ENCODE assay signal across 26 cellular contexts in genomic region chr14:22393796-22394195, GRCh38.
"Had no signal": no experiment of that assay in that cellular context is flagged by ENCODE, and none has a peak within 500 bp of the region (broad histone marks: within the 10 kb centered on the region; RNA-seq: fewer than 3 reads in every experiment).

No MANE protein-coding gene starts in this region.

- H3K4me1 Mint-ChIP-seq: stimulated activated effector memory CD8-positive, alpha-beta T cell treated with anti-CD3 and anti-CD28 coated beads, Interleukin-12 subunit alpha, Interleukin-12 subunit beta, amount 100 ng/mL, for 72 hours had no signal

- H3K27ac Mint-ChIP-seq: dendritic cell treated with granulocyte-macrophage colony-stimulating factor and Interleukin-4, amounts not matched to agents 40 ng/mL and 50 ng/mL, for 4 days; endodermal cell; naive thymus-derived CD8-positive, alpha-beta T cell; stimulated activated effector memory CD8-positive, alpha-beta T cell treated with anti-CD3 and anti-CD28 coated beads, Interleukin-12 subunit alpha, Interleukin-12 subunit beta, amount 100 ng/mL, for 72 hours had no signal

- H3K27me3 Mint-ChIP-seq: naive thymus-derived CD8-positive, alpha-beta T cell had no signal

- H3K4me3 ChIP-seq: heart right ventricle, left lung, prostate gland, sigmoid colon, stomach, thyroid gland, vagina had no signal

- H3K4me3 Mint-ChIP-seq: dendritic cell treated with granulocyte-macrophage colony-stimulating factor and Interleukin-4, amounts not matched to agents 40 ng/mL and 50 ng/mL, for 4 days; endodermal cell; naive thymus-derived CD8-positive, alpha-beta T cell; stimulated activated effector memory CD8-positive, alpha-beta T cell treated with anti-CD3 and anti-CD28 coated beads, Interleukin-12 subunit alpha, Interleukin-12 subunit beta, amount 100 ng/mL, for 72 hours had no signal

- H3K36me3 ChIP-seq: heart right ventricle, left lung, prostate gland, sigmoid colon, stomach, thyroid gland, vagina had no signal

- DNase-seq: effector CD8-positive, alpha-beta T cell; endodermal cell; foreskin melanocyte; glutamatergic neuron; heart right ventricle; hippocampal formation; left cardiac atrium; left lung; mesendoderm; midbrain; naive thymus-derived CD8-positive, alpha-beta T cell; nucleus accumbens; right cardiac atrium; sigmoid colon; stimulated activated CD4-positive, alpha-beta T cell treated with anti-CD3 and anti-CD28 coated beads, Interleukin-2, amount 100 ng/mL, for 24 hours; stimulated activated CD4-positive, alpha-beta T cell treated with anti-CD3 and anti-CD28 coated beads, Interleukin-4, amount 100 ng/mL, for 24 hours; stimulated activated naive CD4-positive, alpha-beta T cell treated with Interleukin-2 at 50 U/mL for 16 hours; stomach; thyroid gland; trophoblast cell had no signal

- H3K9me3 ChIP-seq: heart right ventricle, left lung, prostate gland, sigmoid colon, stomach, thyroid gland, vagina had no signal

- H3K9me3 Mint-ChIP-seq: dendritic cell treated with granulocyte-macrophage colony-stimulating factor and Interleukin-4, amounts not matched to agents 40 ng/mL and 50 ng/mL, for 4 days; endodermal cell; naive thymus-derived CD8-positive, alpha-beta T cell; stimulated activated effector memory CD8-positive, alpha-beta T cell treated with anti-CD3 and anti-CD28 coated beads, Interleukin-12 subunit alpha, Interleukin-12 subunit beta, amount 100 ng/mL, for 72 hours had no signal

- ATAC-seq: esophagus mucosa; heart right ventricle; left cardiac atrium; left lung; naive thymus-derived CD8-positive, alpha-beta T cell; right cardiac atrium; stimulated activated effector memory CD8-positive, alpha-beta T cell treated with anti-CD3 and anti-CD28 coated beads, Interleukin-12 subunit alpha, Interleukin-12 subunit beta, amount 100 ng/mL, for 72 hours had no signal

- H3K27me3 ChIP-seq: left lung, sigmoid colon, stomach, thyroid gland, vagina had no signal

- H3K27ac ChIP-seq: epithelial cell of prostate, heart right ventricle, left lung, prostate gland, sigmoid colon, stomach, thyroid gland, vagina had no signal

- H3K4me1 ChIP-seq: prostate gland, thyroid gland, vagina had no signal

- H3K36me3 Mint-ChIP-seq: naive thymus-derived CD8-positive, alpha-beta T cell; stimulated activated effector memory CD8-positive, alpha-beta T cell treated with anti-CD3 and anti-CD28 coated beads, Interleukin-12 subunit alpha, Interleukin-12 subunit beta, amount 100 ng/mL, for 72 hours had no signal
